ENCODE assay signal across 2 cellular contexts in genomic region chr12:111626230-111626629, GRCh38.
TF ChIP-seq lines count a peak whose summit lies in the region.

No MANE protein-coding gene starts in this region.

TF ChIP-seq in HepG2, 621 proteins besides CTCF, POLR2A, EP300 and RAD21:
- TF ChIP-seq ZNF121 (CRISPR knock-in tag; IDR thresholded peaks at IDR 0.05) (peak; percentile 60), MNT (IDR thresholded peaks at IDR 0.05) (no peak), ZNF570 (CRISPR knock-in tag; IDR thresholded peaks at IDR 0.05; ENCODE audit: borderline replicate concordance) (no peak), NFKB2 (CRISPR knock-in tag; IDR thresholded peaks at IDR 0.05; ENCODE audit: borderline replicate concordance) (no peak), JUN (CRISPR knock-in tag; IDR thresholded peaks at IDR 0.05) (no peak), TIGD3 (CRISPR knock-in tag; IDR thresholded peaks at IDR 0.05; ENCODE audit: borderline replicate concordance) (no peak), ZNF329 (CRISPR knock-in tag; IDR thresholded peaks at IDR 0.05; ENCODE audit: low read depth) (no peak), ZNF670 (CRISPR knock-in tag; IDR thresholded peaks at IDR 0.05; ENCODE audit: borderline replicate concordance) (no peak), ARNTL (CRISPR knock-in tag; IDR thresholded peaks at IDR 0.05) (no peak), MEF2D (CRISPR knock-in tag; IDR thresholded peaks at IDR 0.05) (no peak), ZMYM3 (CRISPR knock-in tag; IDR thresholded peaks at IDR 0.05) (0 out of 2 replicates have a peak, but pooled peaks have one; percentile 39)
- TF ChIP-seq, protein P1, sequence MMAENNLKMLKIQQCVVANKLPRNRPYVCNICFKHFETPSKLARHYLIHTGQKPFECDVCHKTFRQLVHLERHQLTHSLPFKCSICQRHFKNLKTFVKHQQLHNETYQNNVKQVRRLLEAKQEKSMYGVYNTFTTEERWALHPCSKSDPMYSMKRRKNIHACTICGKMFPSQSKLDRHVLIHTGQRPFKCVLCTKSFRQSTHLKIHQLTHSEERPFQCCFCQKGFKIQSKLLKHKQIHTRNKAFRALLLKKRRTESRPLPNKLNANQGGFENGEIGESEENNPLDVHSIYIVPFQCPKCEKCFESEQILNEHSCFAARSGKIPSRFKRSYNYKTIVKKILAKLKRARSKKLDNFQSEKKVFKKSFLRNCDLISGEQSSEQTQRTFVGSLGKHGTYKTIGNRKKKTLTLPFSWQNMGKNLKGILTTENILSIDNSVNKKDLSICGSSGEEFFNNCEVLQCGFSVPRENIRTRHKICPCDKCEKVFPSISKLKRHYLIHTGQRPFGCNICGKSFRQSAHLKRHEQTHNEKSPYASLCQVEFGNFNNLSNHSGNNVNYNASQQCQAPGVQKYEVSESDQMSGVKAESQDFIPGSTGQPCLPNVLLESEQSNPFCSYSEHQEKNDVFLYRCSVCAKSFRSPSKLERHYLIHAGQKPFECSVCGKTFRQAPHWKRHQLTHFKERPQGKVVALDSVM (CRISPR knock-in tag; IDR thresholded peaks at IDR 0.05) = peak; percentile 86
- TF ChIP-seq, protein P2, sequence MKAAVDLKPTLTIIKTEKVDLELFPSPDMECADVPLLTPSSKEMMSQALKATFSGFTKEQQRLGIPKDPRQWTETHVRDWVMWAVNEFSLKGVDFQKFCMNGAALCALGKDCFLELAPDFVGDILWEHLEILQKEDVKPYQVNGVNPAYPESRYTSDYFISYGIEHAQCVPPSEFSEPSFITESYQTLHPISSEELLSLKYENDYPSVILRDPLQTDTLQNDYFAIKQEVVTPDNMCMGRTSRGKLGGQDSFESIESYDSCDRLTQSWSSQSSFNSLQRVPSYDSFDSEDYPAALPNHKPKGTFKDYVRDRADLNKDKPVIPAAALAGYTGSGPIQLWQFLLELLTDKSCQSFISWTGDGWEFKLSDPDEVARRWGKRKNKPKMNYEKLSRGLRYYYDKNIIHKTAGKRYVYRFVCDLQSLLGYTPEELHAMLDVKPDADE (CRISPR knock-in tag; IDR thresholded peaks at IDR 0.05) = no peak

TF ChIP-seq in WTC11, 78 proteins besides CTCF, POLR2A, EP300 and RAD21:
- no peak for TF ChIP-seq SP1 (CRISPR knock-in tag; conservative IDR thresholded peaks at IDR 0.05)
- peak; percentile 56; the same call in 1 of the 2 replicates for TF ChIP-seq ZNF121 (CRISPR knock-in tag; IDR thresholded peaks at IDR 0.05)
